20 cellular contexts compared by ENCODE assay signal in the genomic region with DNA sequence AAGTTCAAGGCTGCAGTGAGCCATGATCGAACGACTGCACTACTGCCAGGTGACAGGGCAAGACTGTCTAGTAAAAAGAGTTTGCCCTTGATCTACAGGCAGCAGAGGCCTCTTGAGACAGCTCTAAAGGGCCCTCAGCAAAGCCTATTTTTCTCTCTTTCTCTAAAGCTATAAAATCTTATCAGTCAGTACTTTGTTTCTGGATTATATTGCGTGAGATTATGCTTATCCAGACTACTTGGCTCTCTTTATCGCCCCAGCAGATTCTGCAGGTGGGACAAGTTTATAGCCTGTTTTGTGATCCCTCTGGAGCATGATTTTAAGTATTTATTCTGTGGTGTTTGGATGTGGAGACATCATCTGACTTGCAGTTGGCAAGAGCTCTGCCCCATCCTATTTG. TPM values are rescaled to one million over a fixed set of nuclear protein-coding genes. Genes with fewer than 3 reads are reported as not detected.
DNase-seq lines count a peak whose midpoint lies in the region; ATAC-seq, FAIRE-seq and TF ChIP-seq lines count a peak whose summit lies in the region.
"Had no signal": no experiment of that assay in that cellular context is flagged by ENCODE, and none has a peak within 500 bp of the region (broad histone marks: within the 10 kb centered on the region; RNA-seq: fewer than 3 reads in every experiment).

No MANE protein-coding gene starts in this region.

- peaks cover 21% of the 10 kb centered on the region for H3K36me3 Mint-ChIP-seq in T-helper 1 cell treated with Interleukin-12 subunit alpha and Interleukin-12 subunit beta and Interleukin-4 antibody, amounts not matched to agents 30 μg/mL and 1 μg/mL, for 36 hours (ENCODE audit: low read depth)
- H3K36me3 Mint-ChIP-seq in Calu3 (ENCODE audit: insufficient read depth, unreplicated experiment): peaks cover 75% of the 10 kb centered on the region
- H3K36me3 Mint-ChIP-seq in activated naive CD8-positive, alpha-beta T cell treated with anti-CD3 and anti-CD28 coated beads, Interleukin-2, amount 50 U/mL, for 24 hours (ENCODE audit: low read depth): peaks cover 32% of the 10 kb centered on the region
- peaks cover 3% of the 10 kb centered on the region for H3K36me3 Mint-ChIP-seq in neural crest cell (ENCODE audit: low read depth)

- FAIRE-seq in HTR-8/SVneo (lab: Jason Lieb, UNC): no peak
- FAIRE-seq: A204.1 had no signal

- no peaks in the 10 kb centered on the region for H3K9me3 Mint-ChIP-seq in T-helper 1 cell treated with Interleukin-12 subunit alpha and Interleukin-12 subunit beta and Interleukin-4 antibody, amounts not matched to agents 30 μg/mL and 1 μg/mL, for 36 hours
- no peaks in the 10 kb centered on the region for H3K9me3 Mint-ChIP-seq in Calu3 (ENCODE audit: low read depth, unreplicated experiment)
- H3K9me3 Mint-ChIP-seq in activated naive CD8-positive, alpha-beta T cell treated with anti-CD3 and anti-CD28 coated beads, Interleukin-2, amount 50 U/mL, for 24 hours: no peaks in the 10 kb centered on the region
- H3K9me3 Mint-ChIP-seq in neural crest cell: no peaks in the 10 kb centered on the region

- intact Hi-C loops in Calu3 (cut with micrococcal nuclease; ENCODE audit: unreplicated experiment): no loop called here

- H3K4me1 Mint-ChIP-seq in T-helper 1 cell treated with Interleukin-12 subunit alpha and Interleukin-12 subunit beta and Interleukin-4 antibody, amounts not matched to agents 30 μg/mL and 1 μg/mL, for 36 hours (ENCODE audit: low read depth): peaks cover 21% of the 10 kb centered on the region
- peaks cover 24% of the 10 kb centered on the region for H3K4me1 Mint-ChIP-seq in Calu3 (ENCODE audit: low read depth, unreplicated experiment)
- H3K4me1 Mint-ChIP-seq in activated naive CD8-positive, alpha-beta T cell treated with anti-CD3 and anti-CD28 coated beads, Interleukin-2, amount 50 U/mL, for 24 hours: peaks cover 24% of the 10 kb centered on the region
- peaks cover 30% of the 10 kb centered on the region for H3K4me1 Mint-ChIP-seq in neural crest cell

- TF ChIP-seq CTCF in Calu3 (IDR thresholded peaks at IDR 0.05; ENCODE audit: unreplicated experiment): no peak
- TF ChIP-seq CTCF in neural crest cell (conservative IDR thresholded peaks at IDR 0.05): no peak

- BruUV-seq in Calu3 (replicated peaks; lab: Mats Ljungman, UMichigan): no TSS peak

- CTCF ChIA-PET in Calu3 (lab: Charles Lee): interaction anchor here (0.7 kb wide), 1 partner anchor 8 kb away, joined by 3 read pairs; no protein-coding TSS in a partner anchor

- H3K4me3 Mint-ChIP-seq in T-helper 1 cell treated with Interleukin-12 subunit alpha and Interleukin-12 subunit beta and Interleukin-4 antibody, amounts not matched to agents 30 μg/mL and 1 μg/mL, for 36 hours: peak overlapping the region; percentile 10
- H3K4me3 Mint-ChIP-seq in Calu3 (ENCODE audit: low read depth, unreplicated experiment): peak overlapping the region; percentile 24
- H3K4me3 Mint-ChIP-seq in activated naive CD8-positive, alpha-beta T cell treated with anti-CD3 and anti-CD28 coated beads, Interleukin-2, amount 50 U/mL, for 24 hours: peak overlapping the region; percentile 16
- peak overlapping the region; percentile 82 for H3K4me3 Mint-ChIP-seq in neural crest cell

- ATAC-seq in activated naive CD8-positive, alpha-beta T cell treated with anti-CD3 and anti-CD28 coated beads, Interleukin-2, amount 50 U/mL, for 24 hours: no peak
- ATAC-seq: body of pancreas, esophagus mucosa had no signal

- DNase-seq in T-helper 1 cell (no peak), Calu3 (no peak), neural crest cell (ENCODE audit: low read depth, low spot score) (no peak), DMS153 treated with DMSO at 0.1 percent for 48 hours (lab: John Stamatoyannopoulos, UW; ENCODE audit: unreplicated experiment) (no peak), HTR-8/SVneo (ENCODE audit: insufficient read length, low spot score) (no peak)
- DNase-seq in activated naive CD8-positive, alpha-beta T cell treated with anti-CD3 and anti-CD28 coated beads, Interleukin-2, amount 50 U/mL, for 24 hours: no peak
- DNase-seq in activated CD4-positive, alpha-beta T cell treated with anti-CD3 and anti-CD28 coated beads, Interleukin-2, amount 50 U/mL, for 48 hours: no peak
- DNase-seq: activated CD4-positive, alpha-beta T cell treated with anti-CD3 and anti-CD28 coated beads for 4 hours; body of pancreas; COR-L47; dermis blood vessel endothelial cell; NCI-H1105; NCI-H2171; RPMI8226; testis had no signal

- peaks cover 2% of the 10 kb centered on the region for H3K27me3 Mint-ChIP-seq in T-helper 1 cell treated with Interleukin-12 subunit alpha and Interleukin-12 subunit beta and Interleukin-4 antibody, amounts not matched to agents 30 μg/mL and 1 μg/mL, for 36 hours (ENCODE audit: low read depth)
- no peaks in the 10 kb centered on the region for H3K27me3 Mint-ChIP-seq in Calu3 (ENCODE audit: unreplicated experiment)
- no peaks in the 10 kb centered on the region for H3K27me3 Mint-ChIP-seq in activated naive CD8-positive, alpha-beta T cell treated with anti-CD3 and anti-CD28 coated beads, Interleukin-2, amount 50 U/mL, for 24 hours
- no peaks in the 10 kb centered on the region for H3K27me3 Mint-ChIP-seq in neural crest cell (ENCODE audit: low read depth)

- peak overlapping the region; percentile 11 for H3K27ac Mint-ChIP-seq in T-helper 1 cell treated with Interleukin-12 subunit alpha and Interleukin-12 subunit beta and Interleukin-4 antibody, amounts not matched to agents 30 μg/mL and 1 μg/mL, for 36 hours
- H3K27ac Mint-ChIP-seq in Calu3 (ENCODE audit: unreplicated experiment) (no peak overlapping the region), neural crest cell (ENCODE audit: unreplicated experiment) (no peak overlapping the region)
- peak overlapping the region; percentile 69 for H3K27ac Mint-ChIP-seq in activated naive CD8-positive, alpha-beta T cell treated with anti-CD3 and anti-CD28 coated beads, Interleukin-2, amount 50 U/mL, for 24 hours

RNA-seq across cellular contexts. Expression of gene RPP38, which starts 2.7 kb away (rescaled TPM):
- total RNA-seq in Calu3 (2022) (23.4 and 25.8 TPM in 2 replicates), neural crest cell (15.0 and 15.9 TPM in 2 replicates)

RNA-seq across cellular contexts. Expression of gene ACBD7, which starts 11.3 kb away (rescaled TPM):
- total RNA-seq in Calu3 (2022) (8.2 and 10.0 TPM in 2 replicates), neural crest cell (11.8 and 12.0 TPM in 2 replicates)
- total RNA-seq: body of pancreas, right atrium auricular region had no signal

RNA-seq across cellular contexts. Expression of gene OLAH, which starts 56.1 kb away (rescaled TPM):
- total RNA-seq in Calu3 (2022): not detected in 2 replicates
- total RNA-seq in neural crest cell: not detected in 2 replicates
- total RNA-seq: body of pancreas; T-helper 2 cell treated with Interferon-gamma antibody and Interleukin-4, amounts not matched to agents 100 ng/mL and 5 ng/mL, for 36 hours had no signal

Comparison
In these comparisons a context has a peak if more than half of its experiments do, and no peak if none do; other contexts are left out.
1. H3K27ac Mint-ChIP-seq: peak in T-helper 1 cell treated with Interleukin-12 subunit alpha and Interleukin-12 subunit beta and Interleukin-4 antibody, amounts not matched to agents 30 μg/mL and 1 μg/mL, for 36 hours (single experiment) and activated naive CD8-positive, alpha-beta T cell treated with anti-CD3 and anti-CD28 coated beads, Interleukin-2, amount 50 U/mL, for 24 hours (single experiment); none in Calu3 (single experiment) and neural crest cell (single experiment).
2. H3K4me3 Mint-ChIP-seq: peak in every context shown above with its lines; median percentile 82 in neural crest cell; 24 in Calu3; 16 in activated naive CD8-positive, alpha-beta T cell treated with anti-CD3 and anti-CD28 coated beads, Interleukin-2, amount 50 U/mL, for 24 hours; 10 in T-helper 1 cell treated with Interleukin-12 subunit alpha and Interleukin-12 subunit beta and Interleukin-4 antibody, amounts not matched to agents 30 μg/mL and 1 μg/mL, for 36 hours.